20 cellular contexts compared by ENCODE assay signal in the genomic region with DNA sequence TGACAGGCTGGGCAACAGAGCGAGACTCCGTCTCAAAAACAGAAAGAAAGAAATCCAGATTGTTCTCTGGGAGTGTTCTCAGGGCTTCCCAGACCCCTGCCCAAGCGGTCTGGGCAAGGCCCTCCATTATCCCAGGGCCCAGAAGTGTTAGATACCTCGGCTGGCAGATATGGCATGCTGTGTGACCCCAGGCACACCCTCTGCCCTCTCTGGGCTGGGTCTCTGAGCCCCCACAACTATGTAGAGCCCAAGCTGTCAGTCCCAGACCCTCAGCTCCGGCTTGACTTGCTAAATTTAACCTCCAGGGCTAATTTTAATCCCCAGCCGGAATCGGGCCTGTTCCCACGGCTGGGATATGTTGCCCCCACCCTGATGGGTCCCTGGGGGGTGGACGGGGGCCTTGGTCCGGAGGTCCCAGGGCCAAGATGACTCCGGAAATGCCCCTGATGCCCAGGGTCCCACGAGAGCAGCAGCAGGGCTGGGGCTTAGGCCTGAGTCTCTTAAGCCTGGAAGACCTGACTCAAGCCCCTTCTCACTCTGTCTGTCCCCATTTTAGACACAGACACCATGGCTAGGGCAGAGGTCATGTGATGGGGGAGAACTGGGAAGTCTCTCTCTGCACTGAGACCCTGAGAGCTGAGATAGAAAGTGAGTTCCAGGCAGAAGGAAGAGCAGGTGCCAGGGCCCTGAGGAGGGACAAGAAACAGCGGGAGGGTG. TPM values are rescaled to one million over a fixed set of nuclear protein-coding genes. Genes with fewer than 3 reads are reported as not detected.
"Had no signal": no experiment of that assay in that cellular context is flagged by ENCODE, and none has a peak within 500 bp of the region (broad histone marks: within the 10 kb centered on the region; RNA-seq: fewer than 3 reads in every experiment).

No MANE protein-coding gene starts in this region.

- H3K27ac ChIP-seq: coronary artery, left lung, psoas muscle, upper lobe of left lung had no signal

- H3K9me3 Mint-ChIP-seq: activated CD4-positive, alpha-beta T cell treated with anti-CD3 and anti-CD28 coated beads, Interleukin-2, amount 10 ng/mL, durations not matched to agents 7 days and 5 days; activated naive CD4-positive, alpha-beta T cell treated with anti-CD3 and anti-CD28 coated beads for 36 hours; natural killer cell treated with Interleukin-12 subunit alpha and Interleukin-12 subunit beta and Interleukin-15 and Interleukin-18, amount 100 ng/mL, for 72 hours; stimulated activated naive CD8-positive, alpha-beta T cell treated with anti-CD3 and anti-CD28 coated beads, Interleukin-15, Interleukin-2, amounts not matched to agents 100 ng/mL and 50 ng/mL, for 24 hours had no signal

- H3K36me3 Mint-ChIP-seq: natural killer cell treated with Interleukin-12 subunit alpha and Interleukin-12 subunit beta and Interleukin-15 and Interleukin-18, amount 100 ng/mL, for 72 hours had no signal

- DNase-seq: activated B cell treated with CpG ODN at 0.5 μM for 24 hours; activated CD4-positive, alpha-beta T cell treated with anti-CD3 and anti-CD28 coated beads, Interleukin-2, amount 10 ng/mL, durations not matched to agents 7 days and 5 days; activated CD8-positive, alpha-beta memory T cell treated with anti-CD3 and anti-CD28 coated beads for 24 hours; activated naive CD4-positive, alpha-beta T cell treated with anti-CD3 and anti-CD28 coated beads for 36 hours; central memory CD4-positive, alpha-beta T cell; effector CD4-positive, alpha-beta T cell; islet precursor cell; left lung; mesenchymal stem cell; psoas muscle; stimulated activated CD4-positive, alpha-beta T cell treated with anti-CD3 and anti-CD28 coated beads, Interleukin-2, amount 100 ng/mL, for 48 hours; T-helper 2 cell; upper lobe of left lung had no signal

- H3K4me1 ChIP-seq: left lung, psoas muscle, upper lobe of left lung had no signal

- H3K4me3 ChIP-seq: coronary artery, left lung, psoas muscle, upper lobe of left lung had no signal

- H3K4me3 Mint-ChIP-seq: activated B cell treated with CpG ODN at 0.5 μM for 24 hours; activated CD4-positive, alpha-beta T cell treated with anti-CD3 and anti-CD28 coated beads, Interleukin-2, amount 10 ng/mL, durations not matched to agents 7 days and 5 days; activated naive CD4-positive, alpha-beta T cell treated with anti-CD3 and anti-CD28 coated beads for 36 hours; natural killer cell treated with Interleukin-12 subunit alpha and Interleukin-12 subunit beta and Interleukin-15 and Interleukin-18, amount 100 ng/mL, for 72 hours; stimulated activated naive CD8-positive, alpha-beta T cell treated with anti-CD3 and anti-CD28 coated beads, Interleukin-15, Interleukin-2, amounts not matched to agents 100 ng/mL and 50 ng/mL, for 24 hours had no signal

- FAIRE-seq: endothelial cell of umbilical vein, frontal cortex, TTC549 had no signal

- H3K9me3 ChIP-seq: left lung, psoas muscle, upper lobe of left lung had no signal

- H3K27me3 ChIP-seq: left lung, upper lobe of left lung had no signal

- H3K27ac Mint-ChIP-seq: activated B cell treated with CpG ODN at 0.5 μM for 24 hours; activated CD4-positive, alpha-beta T cell treated with anti-CD3 and anti-CD28 coated beads, Interleukin-2, amount 10 ng/mL, durations not matched to agents 7 days and 5 days; activated naive CD4-positive, alpha-beta T cell treated with anti-CD3 and anti-CD28 coated beads for 36 hours; natural killer cell treated with Interleukin-12 subunit alpha and Interleukin-12 subunit beta and Interleukin-15 and Interleukin-18, amount 100 ng/mL, for 72 hours; stimulated activated naive CD8-positive, alpha-beta T cell treated with anti-CD3 and anti-CD28 coated beads, Interleukin-15, Interleukin-2, amounts not matched to agents 100 ng/mL and 50 ng/mL, for 24 hours had no signal

- H3K4me1 Mint-ChIP-seq: activated CD4-positive, alpha-beta T cell treated with anti-CD3 and anti-CD28 coated beads, Interleukin-2, amount 10 ng/mL, durations not matched to agents 7 days and 5 days had no signal

- ATAC-seq: left lung; natural killer cell treated with Interleukin-12 subunit alpha and Interleukin-12 subunit beta and Interleukin-15 and Interleukin-18, amount 100 ng/mL, for 72 hours; psoas muscle had no signal

- H3K27me3 Mint-ChIP-seq: activated B cell treated with CpG ODN at 0.5 μM for 24 hours; activated CD4-positive, alpha-beta T cell treated with anti-CD3 and anti-CD28 coated beads, Interleukin-2, amount 10 ng/mL, durations not matched to agents 7 days and 5 days; natural killer cell treated with Interleukin-12 subunit alpha and Interleukin-12 subunit beta and Interleukin-15 and Interleukin-18, amount 100 ng/mL, for 72 hours; stimulated activated naive CD8-positive, alpha-beta T cell treated with anti-CD3 and anti-CD28 coated beads, Interleukin-15, Interleukin-2, amounts not matched to agents 100 ng/mL and 50 ng/mL, for 24 hours had no signal

RNA-seq across cellular contexts. Expression of a gene that starts 17.2 kb away (rescaled TPM):
- total RNA-seq: frontal cortex, temporal lobe had no signal
